22 cellular contexts compared by ENCODE assay signal in genomic region chr11:10265936-10266335, GRCh38.
"Had no signal": no experiment of that assay in that cellular context is flagged by ENCODE, and none has a peak within 500 bp of the region (broad histone marks: within the 10 kb centered on the region; RNA-seq: fewer than 3 reads in every experiment).

No MANE protein-coding gene starts in this region.

- ATAC-seq: activated CD4-positive, CD25-positive, alpha-beta regulatory T cell treated with anti-CD3 and anti-CD28 coated beads, Interleukin-2, amount 50 U/mL, for 24 hours; activated naive CD4-positive, alpha-beta T cell treated with anti-CD3 and anti-CD28 coated beads, Interleukin-2, amount 50 U/mL, for 72 hours; body of pancreas; left cardiac atrium; left ventricle myocardium superior; right lobe of liver; stimulated activated naive CD8-positive, alpha-beta T cell treated with anti-CD3 and anti-CD28 coated beads, Interleukin-15, Interleukin-2, amounts not matched to agents 100 U/mL and 50 U/mL, for 24 hours had no signal

- H3K9me3 ChIP-seq: body of pancreas, esophagus muscularis mucosa, right lobe of liver, testis, transverse colon had no signal

- H3K4me3 ChIP-seq: body of pancreas, esophagus muscularis mucosa, right lobe of liver, testis, transverse colon had no signal

- H3K27ac ChIP-seq: body of pancreas, esophagus muscularis mucosa, right lobe of liver, testis, transverse colon, VCaP had no signal

- H3K36me3 ChIP-seq: esophagus muscularis mucosa, right lobe of liver, transverse colon had no signal

- DNase-seq: activated CD4-positive, alpha-beta memory T cell treated with anti-CD3 and anti-CD28 coated beads, Interleukin-2, amount 10 ng/mL, durations not matched to agents 7 days and 5 days; activated CD4-positive, alpha-beta T cell treated with anti-CD3 and anti-CD28 coated beads, Interleukin-2, amount 10 ng/mL, durations not matched to agents 24 days and 14 days; activated naive CD4-positive, alpha-beta T cell; activated T-cell treated with anti-CD3 and anti-CD28 coated beads, Interleukin-2, amount 50 U/mL, for 48 hours; anterior cingulate cortex; body of pancreas; dermis blood vessel endothelial cell; effector CD4-positive, alpha-beta T cell; foreskin melanocyte; islet precursor cell; left cardiac atrium; left ventricle myocardium superior; right lobe of liver; stimulated activated CD4-positive, alpha-beta T cell treated with anti-CD3 and anti-CD28 coated beads, Interleukin-2, amount 100 ng/mL, for 48 hours; stimulated activated naive CD8-positive, alpha-beta T cell treated with anti-CD3 and anti-CD28 coated beads, Interleukin-15, Interleukin-2, amounts not matched to agents 100 U/mL and 50 U/mL, for 24 hours; T-helper 1 cell; testis; transverse colon had no signal

- H3K4me1 ChIP-seq: body of pancreas, right lobe of liver, testis had no signal

- H3K27me3 ChIP-seq: body of pancreas, esophagus muscularis mucosa, right lobe of liver, testis, transverse colon had no signal
